ENCODE assay signal across 19 cellular contexts in the genomic region with DNA sequence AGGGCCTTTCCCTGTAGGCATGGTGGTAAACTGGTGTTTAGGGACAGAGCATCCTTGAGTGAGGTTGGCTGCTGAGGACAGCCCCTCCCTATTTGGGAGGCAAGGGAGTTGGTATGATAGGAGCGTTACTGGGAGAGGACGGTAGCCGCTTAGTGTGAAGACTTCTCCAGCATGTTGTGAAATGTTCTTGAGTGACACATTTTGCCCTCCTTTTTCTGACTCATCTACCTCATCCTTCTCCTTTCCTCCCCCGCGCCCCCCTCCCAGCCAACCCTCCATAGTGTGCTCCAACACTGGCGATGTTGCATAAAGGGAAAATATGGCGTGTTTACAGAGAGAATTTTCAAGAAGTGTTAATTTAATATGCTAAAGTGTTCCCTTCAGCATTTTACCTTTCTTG.
DNase-seq lines count a peak whose midpoint lies in the region; ATAC-seq, FAIRE-seq and TF ChIP-seq lines count a peak whose summit lies in the region.
"Had no signal": no experiment of that assay in that cellular context is flagged by ENCODE, and none has a peak within 500 bp of the region (broad histone marks: within the 10 kb centered on the region; RNA-seq: fewer than 3 reads in every experiment).

No MANE protein-coding gene starts in this region.

- intact Hi-C loops in vagina (cut with DNase I) = no loop called here

- no peaks in the 10 kb centered on the region for H3K9me2 ChIP-seq in neural cell (ENCODE audit: insufficient read depth, low read length)

- WGBS in small intestine, 3 donors = 94 to 97% (median 96%) methylated on average over 7 of the region's 7 CpGs

- no peak for TF ChIP-seq EP300 in neural cell (conservative IDR thresholded peaks at IDR 0.05; ENCODE audit: poor library complexity, severe bottlenecking)

- H3K9me3 ChIP-seq in HEK293 (ENCODE audit: control insufficient read depth, insufficient read depth, low read depth, low read length) (no peaks in the 10 kb centered on the region), neural cell (ENCODE audit: low read length) (no peaks in the 10 kb centered on the region), vagina (no peaks in the 10 kb centered on the region), small intestine (ENCODE audit: control insufficient read depth, low read depth) (no peaks in the 10 kb centered on the region)

- no peaks in the 10 kb centered on the region for H3K79me2 ChIP-seq in neural cell (replicated peaks; ENCODE audit: insufficient read depth, low read length)

- peaks cover 12% of the 10 kb centered on the region for H3F3A ChIP-seq in neural cell (ENCODE audit: insufficient read depth, low read length, poor library complexity, severe bottlenecking)

- H3K36me3 ChIP-seq in HEK293 (ENCODE audit: control insufficient read depth in 2 of 2, insufficient read depth in 1 of 2, low read length in 2 of 2) = no peaks in the 10 kb centered on the region
- H3K36me3 ChIP-seq in neural cell (ENCODE audit: insufficient read depth, low read length) = no peaks in the 10 kb centered on the region
- H3K36me3 ChIP-seq in vagina = no peaks in the 10 kb centered on the region
- H3K36me3 ChIP-seq in small intestine (ENCODE audit: control insufficient read depth in 2 of 2, insufficient read depth in 2 of 2, low read length in 2 of 2) = no peaks in the 10 kb centered on the region

- H3K4me2 ChIP-seq in neural cell (ENCODE audit: low read length) = no peak overlapping the region
- H3K4me2 ChIP-seq: BLaER1, GM23338 had no signal

- no peaks in the 10 kb centered on the region for H4K20me1 ChIP-seq in neural cell (ENCODE audit: insufficient read depth)
- H4K20me1 ChIP-seq: BLaER1 had no signal

- DNase-seq in RWPE1 (ENCODE audit: low spot score) = peak; percentile 11
- DNase-seq in caudate nucleus (lab: John Stamatoyannopoulos, UW) = peak in 42 of 61 donors; percentile 9 to 87 (median 42)
- DNase-seq in left lobe of liver (ENCODE audit: low spot score) = no peak
- no peak for DNase-seq in vagina (ENCODE audit: extremely low spot score in 2 of 2)
- no peak for DNase-seq in small intestine
- DNase-seq: 8988T; AML-193; Caco-2; CD8-positive, alpha-beta memory T cell; DMS53; GF-D8; H7 had no signal

- H3K4me3 ChIP-seq in HEK293 (ENCODE audit: low read depth, low read length) = no peak overlapping the region
- H3K4me3 ChIP-seq in neural cell (ENCODE audit: low read length) = peak overlapping the region; percentile 37
- H3K4me3 ChIP-seq in vagina = no peak overlapping the region
- no peak overlapping the region for H3K4me3 ChIP-seq in small intestine (ENCODE audit: low read depth in 1 of 2, low read length in 2 of 2)
- H3K4me3 ChIP-seq: BLaER1, GM23338 had no signal

- H3K27ac ChIP-seq in HEK293 (ENCODE audit: extremely low read depth, low read depth, low read length) (no peak overlapping the region), RWPE1 (no peak overlapping the region), caudate nucleus (ENCODE audit: low read depth, low read length) (peak overlapping the region; percentile 69), neural cell (ENCODE audit: low read length) (peak overlapping the region; percentile 64), vagina (no peak overlapping the region), small intestine (ENCODE audit: low read depth in 1 of 2, low read length in 1 of 2) (no peak overlapping the region)
- H3K27ac ChIP-seq: BLaER1 had no signal

- H3K4me1 ChIP-seq in HEK293 (ENCODE audit: control insufficient read depth, insufficient read depth, low read length) (no peaks in the 10 kb centered on the region), vagina (no peaks in the 10 kb centered on the region), small intestine (ENCODE audit: control insufficient read depth in 2 of 2, insufficient read depth in 1 of 2, low read depth in 1 of 2, low read length in 1 of 2) (no peaks in the 10 kb centered on the region)
- H3K4me1 ChIP-seq: Caco-2 had no signal

- ATAC-seq in left lobe of liver (no peak), GM21526 (IDR thresholded peaks at IDR 0.05; ENCODE audit: low FRiP score, unreplicated experiment) (no peak)
- ATAC-seq: GM23338, HepG2 had no signal

- POLR2A ChIA-PET in HEK293 (lab: Yijun Ruan, JAX) (no interaction called here), RWPE1 (lab: Yijun Ruan, JAX; ENCODE audit: low non-redundant PET) (no interaction called here)

- no peak for TF ChIP-seq POLR2A in vagina (IDR thresholded peaks at IDR 0.05)

- H3K27me3 ChIP-seq in neural cell (ENCODE audit: insufficient read depth, low read depth, low read length) (no peaks in the 10 kb centered on the region), vagina (no peaks in the 10 kb centered on the region), small intestine (ENCODE audit: control insufficient read depth in 2 of 2, insufficient read depth in 2 of 2, low read length in 2 of 2) (no peaks in the 10 kb centered on the region)
- H3K27me3 ChIP-seq: BLaER1 had no signal

- CTCF ChIA-PET in HEK293 (lab: Yijun Ruan, JAX) (interaction anchor here (0.7 kb wide), 1 partner anchor 338 kb away, joined by 4 read pairs; no protein-coding TSS in a partner anchor), RWPE1 (lab: Yijun Ruan, JAX) (no interaction called here)

- H3K9ac ChIP-seq in neural cell (ENCODE audit: low read length) = peak overlapping the region; percentile 30
- H3K9ac ChIP-seq: BLaER1 had no signal

- TF ChIP-seq RAD21 in neural cell (conservative IDR thresholded peaks at IDR 0.05) = no peak

- TF ChIP-seq CTCF in HEK293 (tag by site-specific recombination; IDR thresholded peaks at IDR 0.05) = no peak
- TF ChIP-seq CTCF in RWPE1 (conservative IDR thresholded peaks at IDR 0.05; ENCODE audit: low read depth) = no peak
- TF ChIP-seq CTCF in neural cell (IDR thresholded peaks at IDR 0.05; ENCODE audit: poor library complexity, severe bottlenecking) = no peak
- no peak for TF ChIP-seq CTCF in vagina (IDR thresholded peaks at IDR 0.05)

- no peak for FAIRE-seq in small intestine (lab: Jason Lieb, UNC)
- FAIRE-seq: HepG2, HTR-8/SVneo had no signal

- no peak overlapping the region for H2AFZ ChIP-seq in neural cell (ENCODE audit: low read depth, low read length)
- H2AFZ ChIP-seq: GM23338 had no signal

TF ChIP-seq in HEK293, 187 proteins besides CTCF, POLR2A, EP300 and RAD21:
- no peak for TF ChIP-seq ZBTB1 (tag by site-specific recombination; IDR thresholded peaks at IDR 0.05)
- peak; percentile 10; the same call in 1 of the 2 replicates for TF ChIP-seq ZNF585B (tag by site-specific recombination; IDR thresholded peaks at IDR 0.05)

TF ChIP-seq in neural cell, 6 proteins besides CTCF, POLR2A, EP300 and RAD21:
- no peak for TF ChIP-seq TAF1 (IDR thresholded peaks at IDR 0.05; ENCODE audit: low read depth)
- TF ChIP-seq MXI1 (conservative IDR thresholded peaks at IDR 0.05; ENCODE audit: poor library complexity, severe bottlenecking) = no peak
- no peak for TF ChIP-seq POLR2AphosphoS5 (IDR thresholded peaks at IDR 0.05)
- TF ChIP-seq SMC3 (conservative IDR thresholded peaks at IDR 0.05; ENCODE audit: poor library complexity) = no peak
- TF ChIP-seq REST (IDR thresholded peaks at IDR 0.05; ENCODE audit: borderline replicate concordance) = no peak

Comparison
In these comparisons a context has a peak if more than half of its experiments do, and no peak if none do; other contexts are left out.
1. H3K27ac ChIP-seq: peak in caudate nucleus (single experiment) and neural cell (single experiment); none in HEK293 (single experiment), RWPE1 (single experiment), vagina (single experiment) and small intestine (0 of 2).
2. DNase-seq: peak in RWPE1 (single experiment) and caudate nucleus (42 of 61); none in left lobe of liver (single experiment), vagina (0 of 2) and small intestine (single experiment).